9 cellular contexts compared by ENCODE assay signal in the genomic region with DNA sequence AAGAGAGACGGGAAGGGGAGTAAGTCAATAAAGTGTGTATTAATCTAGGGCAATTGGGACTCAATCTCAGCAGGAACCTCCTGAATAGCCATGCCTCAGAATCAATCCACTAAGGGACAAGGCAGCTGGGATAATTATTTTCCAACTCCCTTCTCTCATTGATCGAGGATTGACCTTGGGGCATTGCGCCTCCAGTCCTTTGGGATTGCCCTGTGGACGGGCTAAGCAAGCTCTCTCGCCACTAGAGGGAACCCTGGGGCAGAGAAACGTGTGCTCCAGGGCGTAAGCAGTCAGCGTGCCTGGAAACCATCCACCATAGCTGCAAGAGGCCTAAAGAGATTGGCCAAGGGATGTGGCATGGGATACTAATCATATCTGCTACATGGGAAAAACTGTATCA. TPM values are rescaled to one million over a fixed set of nuclear protein-coding genes. Genes with fewer than 3 reads are reported as not detected.
A peak's percentile ranks its signal among the peaks of the same experiment; 100 is the strongest.
DNase-seq lines count a peak whose midpoint lies in the region; ATAC-seq and TF ChIP-seq lines count a peak whose summit lies in the region.
"Had no signal": no experiment of that assay in that cellular context is flagged by ENCODE, and none has a peak within 500 bp of the region (broad histone marks: within the 10 kb centered on the region; RNA-seq: fewer than 3 reads in every experiment).

No MANE protein-coding gene starts in this region.

- DNase-seq in DMS 273 (lab: John Stamatoyannopoulos, UW; ENCODE audit: unreplicated experiment) (peak; percentile 81), HFF-Myc (ENCODE audit: extremely low read depth, low read depth) (peak; percentile 40), NCI-H69 (lab: John Stamatoyannopoulos, UW) (peak; percentile 83), glomerular endothelial cell (ENCODE audit: extremely low read depth, low read depth, low spot score) (peak; percentile 41), progenitor cell of endocrine pancreas (ENCODE audit: low spot score, unreplicated experiment) (peak; percentile 53)
- DNase-seq in activated T-cell treated with anti-CD3 and anti-CD28 coated beads, Interleukin-2, amount 50 U/mL, for 48 hours, result peak; percentile 58 to 59
- DNase-seq: activated B cell treated with CpG ODN at 0.5 μM for 24 hours had no signal

- H3K9me3 Mint-ChIP-seq in progenitor cell of endocrine pancreas (ENCODE audit: low read depth), result peaks cover 9% of the 10 kb centered on the region

- H3K27me3 Mint-ChIP-seq in progenitor cell of endocrine pancreas, result no peaks in the 10 kb centered on the region

- ATAC-seq in HG03342 (IDR thresholded peaks at IDR 0.05; ENCODE audit: unreplicated experiment) (no peak), HG02840 (IDR thresholded peaks at IDR 0.05; ENCODE audit: low FRiP score, unreplicated experiment) (no peak)

- TF ChIP-seq CTCF in HFF-Myc (IDR thresholded peaks at IDR 0.05; ENCODE audit: low read depth, low read length, missing control alignments) (peak; percentile 86), progenitor cell of endocrine pancreas (IDR thresholded peaks at IDR 0.05; ENCODE audit: unreplicated experiment) (peak; percentile 81)

- no peak overlapping the region for H3K27ac Mint-ChIP-seq in progenitor cell of endocrine pancreas
- H3K27ac Mint-ChIP-seq: activated B cell treated with CpG ODN at 0.5 μM for 24 hours had no signal

- no peak overlapping the region for H3K4me3 Mint-ChIP-seq in progenitor cell of endocrine pancreas (ENCODE audit: low read depth)
- H3K4me3 Mint-ChIP-seq: activated B cell treated with CpG ODN at 0.5 μM for 24 hours had no signal

- peaks cover 13% of the 10 kb centered on the region for H3K4me1 Mint-ChIP-seq in progenitor cell of endocrine pancreas (ENCODE audit: low read depth)

- H3K4me3 ChIP-seq in HFF-Myc (replicated peaks; ENCODE audit: low read depth, low read length), result no peak overlapping the region

- H3K36me3 Mint-ChIP-seq in progenitor cell of endocrine pancreas (ENCODE audit: insufficient read depth), result no peaks in the 10 kb centered on the region

RNA-seq across cellular contexts. Expression of a gene that starts 53.9 kb away (rescaled TPM):
- total RNA-seq in glomerular endothelial cell, result 6.4 and 8.2 TPM in 2 replicates
- 13.6 and 19.3 TPM in 2 replicates for total RNA-seq in progenitor cell of endocrine pancreas
